ENCODE assay signal across 8 cellular contexts in genomic region chr1:18902523-18903312, GRCh38. TPM values are rescaled to one million over a fixed set of nuclear protein-coding genes. Genes with fewer than 3 reads are reported as not detected.
DNase-seq lines count a peak whose midpoint lies in the region; ATAC-seq, FAIRE-seq and TF ChIP-seq lines count a peak whose summit lies in the region.

ALDH4A1 (minus strand) TSS chr1:18902555; CDS start chr1:18902523, 32 bp downstream.

- H3K4me1 ChIP-seq in small intestine (ENCODE audit: control insufficient read depth in 2 of 2, insufficient read depth in 1 of 2, low read depth in 1 of 2, low read length in 1 of 2) = no peaks in the 10 kb centered on the region

- no peaks in the 10 kb centered on the region for H3K9me3 ChIP-seq in small intestine (ENCODE audit: control insufficient read depth, low read depth)

- peaks cover 0 to 2% of the 10 kb centered on the region in 2 donors for H3K36me3 ChIP-seq in small intestine (ENCODE audit: control insufficient read depth in 2 of 2, insufficient read depth in 2 of 2, low read length in 2 of 2)

- H3K27ac ChIP-seq in small intestine (ENCODE audit: low read depth in 1 of 2, low read length in 1 of 2) = peak within 1 kb of the TSS; percentile 17 to 94

- peak; percentile 99 for ATAC-seq in HG03175 (IDR thresholded peaks at IDR 0.05; ENCODE audit: unreplicated experiment)

- 0 to 1% (median 0%) methylated on average over 56 of the region's 56 CpGs for WGBS in small intestine, 3 donors

- in situ Hi-C loops in GM18951 (cut with MboI; ENCODE audit: low sequenced_read_pairs, unreplicated experiment) = loop anchor here (25.0 kb wide), 2 partner anchors 185 to 335 kb away; no protein-coding TSS in a partner anchor

- DNase-seq in AG08396 (ENCODE audit: low spot score) (peak; percentile 99), NCI-H2227 treated with DMSO at 0.1 percent for 48 hours (lab: John Stamatoyannopoulos, UW) (peak; percentile 97), iPS-NIHi7 (ENCODE audit: extremely low spot score) (peak; percentile 100), small intestine (peak; percentile 98)
- DNase-seq in activated CD4-positive, CD25-positive, alpha-beta regulatory T cell (lab: John Stamatoyannopoulos, UW) = peak; percentile 66 to 81 (median 80)
- DNase-seq in central memory CD4-positive, alpha-beta T cell = peak; percentile 93

- FAIRE-seq in small intestine (lab: Jason Lieb, UNC) = peak; percentile 26

- peak; percentile 71 for TF ChIP-seq POLR2A in GM18951 (IDR thresholded peaks at IDR 0.05; ENCODE audit: extremely low read depth, insufficient read depth, insufficient read length)

- H3K27me3 ChIP-seq in small intestine (ENCODE audit: control insufficient read depth in 2 of 2, insufficient read depth in 2 of 2, low read length in 2 of 2) = no peaks in the 10 kb centered on the region

- H3K4me3 ChIP-seq in small intestine (ENCODE audit: low read depth in 1 of 2, low read length in 2 of 2) = peak within 1 kb of the TSS; percentile 61 to 70

RNA-seq across cellular contexts. Expression of gene ALDH4A1, which starts in this region (rescaled TPM):
- 1 to 10 TPM in 1 of 3 donors, under 1 TPM in 2; 0.22 to 6.3 (median 0.81) TPM for polyA plus RNA-seq in small intestine

Comparison
In these comparisons a context has a peak if more than half of its experiments do, and no peak if none do; other contexts are left out.
1. Peak in every context shown above with its lines: DNase-seq, ATAC-seq, H3K4me3 ChIP-seq and H3K27ac ChIP-seq.